In genomic region chr1:35708179-35708891, GRCh38 we compare ENCODE assay signal across 8 cellular contexts. TPM values are rescaled to one million over a fixed set of nuclear protein-coding genes. Genes with fewer than 3 reads are reported as not detected.
DNase-seq lines count a peak whose midpoint lies in the region; ATAC-seq and TF ChIP-seq lines count a peak whose summit lies in the region.

No MANE protein-coding gene starts in this region.

- no peaks in the 10 kb centered on the region for H3K9me3 Mint-ChIP-seq in T-helper 1 cell treated with Interleukin-12 subunit alpha and Interleukin-12 subunit beta and Interleukin-4 antibody, amounts not matched to agents 30 μg/mL and 1 μg/mL, for 36 hours

- DNase-seq in left cardiac atrium (no peak), left ventricle myocardium superior (no peak), esophagus muscularis mucosa (ENCODE audit: extremely low spot score) (no peak), OCI-M1 (lab: John Stamatoyannopoulos, UW) (no peak), NCI-H1048 (lab: John Stamatoyannopoulos, UW) (no peak)

- H3K4me1 ChIP-seq in esophagus muscularis mucosa (peaks cover 13 to 17% (median 16%) of the 10 kb centered on the region in 4 donors), parathyroid adenoma (no peaks in the 10 kb centered on the region)

- H3K36me3 Mint-ChIP-seq in T-helper 1 cell treated with Interleukin-12 subunit alpha and Interleukin-12 subunit beta and Interleukin-4 antibody, amounts not matched to agents 30 μg/mL and 1 μg/mL, for 36 hours (ENCODE audit: low read depth) = peaks cover 3% of the 10 kb centered on the region

- no peak overlapping the region for H2AFZ ChIP-seq in parathyroid adenoma

- H3K27ac Mint-ChIP-seq in T-helper 1 cell treated with Interleukin-12 subunit alpha and Interleukin-12 subunit beta and Interleukin-4 antibody, amounts not matched to agents 30 μg/mL and 1 μg/mL, for 36 hours = no peak overlapping the region

- H3K9me3 ChIP-seq in esophagus muscularis mucosa (no peaks in the 10 kb centered on the region), parathyroid adenoma (ENCODE audit: control insufficient read depth, low read length) (no peaks in the 10 kb centered on the region)

- no peak for TF ChIP-seq EP300 in esophagus muscularis mucosa (IDR thresholded peaks at IDR 0.05)

- H3K4me3 Mint-ChIP-seq in T-helper 1 cell treated with Interleukin-12 subunit alpha and Interleukin-12 subunit beta and Interleukin-4 antibody, amounts not matched to agents 30 μg/mL and 1 μg/mL, for 36 hours = peak overlapping the region; percentile 57

- TF ChIP-seq CTCF in esophagus muscularis mucosa (IDR thresholded peaks at IDR 0.05) = no peak
- TF ChIP-seq CTCF in parathyroid adenoma (IDR thresholded peaks at IDR 0.05) = no peak

- no peaks in the 10 kb centered on the region for H3K79me2 ChIP-seq in parathyroid adenoma

- no peak overlapping the region for H3K27ac ChIP-seq in esophagus muscularis mucosa (replicated peaks in 1 of 4)
- H3K27ac ChIP-seq in parathyroid adenoma = no peak overlapping the region

- H3K27me3 Mint-ChIP-seq in T-helper 1 cell treated with Interleukin-12 subunit alpha and Interleukin-12 subunit beta and Interleukin-4 antibody, amounts not matched to agents 30 μg/mL and 1 μg/mL, for 36 hours (ENCODE audit: low read depth) = peaks cover 52% of the 10 kb centered on the region

- H3K4me3 ChIP-seq in esophagus muscularis mucosa (peak overlapping the region; percentile 50 to 70 (median 57)), parathyroid adenoma (ENCODE audit: low read depth, low read length) (no peak overlapping the region)

- H3K4me2 ChIP-seq in parathyroid adenoma (ENCODE audit: low read length) = peak overlapping the region; percentile 42

- peaks cover 4 to 37% (median 15%) of the 10 kb centered on the region in 4 donors for H3K27me3 ChIP-seq in esophagus muscularis mucosa
- H3K27me3 ChIP-seq in parathyroid adenoma (ENCODE audit: control insufficient read depth, insufficient read depth, low read length) = no peaks in the 10 kb centered on the region

- H3K36me3 ChIP-seq in esophagus muscularis mucosa (peaks cover 0 to 9% (median 2%) of the 10 kb centered on the region in 4 donors), parathyroid adenoma (ENCODE audit: control insufficient read depth, insufficient read depth, low read length) (no peaks in the 10 kb centered on the region)

- no peak overlapping the region for H3K9ac ChIP-seq in parathyroid adenoma

- WGBS in esophagus muscularis mucosa = 19% methylated on average over 18 of the region's 40 CpGs

- peak; percentile 16 to 24 for ATAC-seq in left cardiac atrium
- no peak for ATAC-seq in left ventricle myocardium superior
- no peak for ATAC-seq in HG03039 (IDR thresholded peaks at IDR 0.05; ENCODE audit: unreplicated experiment)

- H3K4me1 Mint-ChIP-seq in T-helper 1 cell treated with Interleukin-12 subunit alpha and Interleukin-12 subunit beta and Interleukin-4 antibody, amounts not matched to agents 30 μg/mL and 1 μg/mL, for 36 hours (ENCODE audit: low read depth) = peaks cover 11% of the 10 kb centered on the region

- TF ChIP-seq POLR2A in esophagus muscularis mucosa (IDR thresholded peaks at IDR 0.05; ENCODE audit: low read depth) = no peak

- intact Hi-C loops in left cardiac atrium (cut with DNase I) = no loop called here
- intact Hi-C loops in left ventricle myocardium superior (cut with micrococcal nuclease) = no loop called here
- intact Hi-C loops in esophagus muscularis mucosa (cut with DNase I) = no loop called here

RNA-seq across cellular contexts. Expression of gene C1orf216, which starts 10.3 kb away (rescaled TPM):
- total RNA-seq in left cardiac atrium (10 to 100 TPM; 12.9 to 15.0 TPM), left ventricle myocardium superior (9.8 TPM), esophagus muscularis mucosa (10 to 100 TPM; 20.5 to 33.2 (median 28.2) TPM)

Comparison
In these comparisons a context has a peak if more than half of its experiments do, and no peak if none do; other contexts are left out.
1. ATAC-seq: peak in left cardiac atrium (2 of 2); none in left ventricle myocardium superior (single experiment) and HG03039 (single experiment).